21 cellular contexts compared by ENCODE assay signal in the genomic region with DNA sequence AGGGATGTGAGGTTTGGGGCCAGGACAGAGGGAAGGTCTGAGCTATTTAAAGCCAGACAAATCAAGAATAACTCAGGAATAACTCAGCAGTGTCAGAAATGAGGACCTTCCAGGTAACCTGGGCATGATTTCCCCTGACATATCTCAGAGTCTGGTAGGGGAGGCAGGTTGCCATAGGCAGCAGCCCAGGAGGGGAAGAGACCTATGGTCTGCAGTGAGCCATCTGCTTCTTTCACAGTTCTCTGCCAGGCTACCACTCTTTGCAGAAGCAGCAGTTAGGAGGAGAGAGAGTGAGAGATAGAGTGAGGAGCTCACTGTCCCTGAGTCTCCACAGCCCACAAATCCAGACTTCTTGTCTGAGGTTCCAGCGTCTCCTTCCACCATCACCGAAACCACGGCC. TPM values are rescaled to one million over a fixed set of nuclear protein-coding genes. Genes with fewer than 3 reads are reported as not detected.
A peak's percentile ranks its signal among the peaks of the same experiment; 100 is the strongest.
DNase-seq lines count a peak whose midpoint lies in the region; ATAC-seq and TF ChIP-seq lines count a peak whose summit lies in the region.
"Had no signal": no experiment of that assay in that cellular context is flagged by ENCODE, and none has a peak within 500 bp of the region (broad histone marks: within the 10 kb centered on the region; RNA-seq: fewer than 3 reads in every experiment).

No MANE protein-coding gene starts in this region.

- peak; percentile 21 for ATAC-seq in HG02610 (IDR thresholded peaks at IDR 0.05; ENCODE audit: unreplicated experiment)
- ATAC-seq in foreskin keratinocyte = no peak
- no peak for ATAC-seq in HG02642 (IDR thresholded peaks at IDR 0.05; ENCODE audit: poor library complexity, unreplicated experiment)
- ATAC-seq in GM21529 (IDR thresholded peaks at IDR 0.05; ENCODE audit: unreplicated experiment) = no peak

- intact Hi-C loops in PC-9 (cut with micrococcal nuclease; ENCODE audit: unreplicated experiment) = loop anchor here (1.0 kb wide), 1 partner anchor 14 kb away; no protein-coding TSS in a partner anchor

- POLR2A ChIA-PET in PC-9 (lab: Charles Lee; ENCODE audit: unreplicated experiment) = interaction anchor here (0.5 to 0.8 kb wide), 4 partner anchors 12 to 230 kb away, joined by 3 to 12 read pairs (median 5); partner anchors contain the start of genes IGSF8 and TAGLN2

- H3K36me3 ChIP-seq in PC-9 (ENCODE audit: low read depth) (no peaks in the 10 kb centered on the region), BE2C (no peaks in the 10 kb centered on the region)
- H3K36me3 ChIP-seq: colonic mucosa, pancreas, sigmoid colon, SJSA1, tibial artery had no signal

- H4K20me1 ChIP-seq in PC-9 (ENCODE audit: insufficient read depth) = no peaks in the 10 kb centered on the region

- H3K27me3 ChIP-seq in PC-9 (ENCODE audit: insufficient read depth, low read depth) (no peaks in the 10 kb centered on the region), foreskin keratinocyte (no peaks in the 10 kb centered on the region), BE2C (no peaks in the 10 kb centered on the region)
- H3K27me3 ChIP-seq: colonic mucosa, pancreas, SJSA1 had no signal

- BruUV-seq in PC-9 (replicated peaks; lab: Mats Ljungman, UMichigan) = no TSS peak

- H3F3A ChIP-seq in PC-9 (ENCODE audit: insufficient read depth, low read depth) = peaks cover 8% of the 10 kb centered on the region; the same call in 1 of the 2 replicates

- H3K79me2 ChIP-seq in PC-9 (ENCODE audit: low read depth) = no peaks in the 10 kb centered on the region

- CTCF ChIA-PET in PC-9 (lab: Charles Lee) = interaction anchor here (0.5 to 1.5 kb wide), 3 partner anchors 13 to 20 kb away, joined by 3 to 5 read pairs (median 4); no protein-coding TSS in a partner anchor

- no peaks in the 10 kb centered on the region for H3K9me3 ChIP-seq in PC-9 (ENCODE audit: insufficient read depth, low read depth)
- no peaks in the 10 kb centered on the region for H3K9me3 ChIP-seq in BE2C
- H3K9me3 ChIP-seq: colonic mucosa, pancreas, sigmoid colon, SJSA1, tibial artery had no signal

- DNase-seq in DMS 273 treated with DMSO at 0.1 percent for 48 hours (lab: John Stamatoyannopoulos, UW) (peak; percentile 42), PC-9 (no peak), foreskin keratinocyte (no peak), BE2C (no peak)
- DNase-seq in NK-92 treated with Interleukin-12 subunit alpha and Interleukin-12 subunit beta, amount 100 ng/mL, for 24 hours (lab: John Stamatoyannopoulos, UW) = no peak
- DNase-seq: activated CD4-positive, CD25-positive, alpha-beta regulatory T cell; activated naive CD4-positive, alpha-beta T cell treated with anti-CD3 and anti-CD28 coated beads, Interleukin-2, amount 50 U/mL, for 16 hours; activated T-cell treated with anti-CD3 and anti-CD28 coated beads, Interleukin-2, amount 50 U/mL, for 4 hours; colonic mucosa; kidney; NCI-H526; pancreas; sigmoid colon; stimulated activated naive CD4-positive, alpha-beta T cell; tibial artery had no signal

- H3K4me1 ChIP-seq in PC-9 (replicated peaks; ENCODE audit: insufficient read depth) (peaks cover 17% of the 10 kb centered on the region), foreskin keratinocyte (peaks cover 48% of the 10 kb centered on the region), BE2C (peaks cover 30% of the 10 kb centered on the region)
- H3K4me1 ChIP-seq: colonic mucosa, SJSA1 had no signal

- H2AFZ ChIP-seq in PC-9 = no peak overlapping the region

- no peak overlapping the region for H3K27ac ChIP-seq in PC-9
- peak overlapping the region; percentile 21 for H3K27ac ChIP-seq in foreskin keratinocyte
- H3K27ac ChIP-seq: SJSA1, tibial artery had no signal

- TF ChIP-seq CTCF in PC-9 (conservative IDR thresholded peaks at IDR 0.05) = no peak
- TF ChIP-seq CTCF in foreskin keratinocyte (conservative IDR thresholded peaks at IDR 0.05) = no peak
- no peak for TF ChIP-seq CTCF in BE2C (IDR thresholded peaks at IDR 0.05; ENCODE audit: low read depth, low read length)

- H3K9me2 ChIP-seq in PC-9 (ENCODE audit: insufficient read depth) = no peaks in the 10 kb centered on the region

- H3K4me3 ChIP-seq in PC-9 (no peak overlapping the region), BE2C (ENCODE audit: low read depth, low read length) (no peak overlapping the region)
- H3K4me3 ChIP-seq: colonic mucosa, pancreas, sigmoid colon, SJSA1, tibial artery had no signal

- 0 out of 2 replicates have a peak overlapping the region, but pooled peaks have one; percentile 24 for H3K4me2 ChIP-seq in PC-9

RNA-seq across cellular contexts. Expression of gene VSIG8, which starts 6.3 kb away (rescaled TPM):
- total RNA-seq in PC-9 (2021) = not detected in 2 replicates
- total RNA-seq in foreskin keratinocyte = 0.07 and 0.14 TPM in 2 replicates
- 0.11 and 0.18 TPM in 2 replicates for polyA plus RNA-seq in foreskin keratinocyte
- polyA plus RNA-seq in BE2C (2012; ENCODE audit: insufficient read depth, insufficient read length, low read depth) = 0.60 TPM
- total RNA-seq: activated CD8-positive, alpha-beta T cell treated with anti-CD3 and anti-CD28 coated beads for 36 hours; activated T-cell treated with anti-CD3 and anti-CD28 coated beads, Interleukin-2, amount 50 U/mL, for 4 hours; colonic mucosa; kidney; lung microvascular endothelial cell; pancreas; sigmoid colon; SJSA1 had no signal

RNA-seq across cellular contexts. Expression of gene CFAP45, which starts 31.2 kb away (rescaled TPM):
- total RNA-seq in PC-9 (2021) = 8.2 and 9.3 TPM in 2 replicates
- 1.0 and 1.3 TPM in 2 replicates for total RNA-seq in foreskin keratinocyte
- polyA plus RNA-seq in foreskin keratinocyte = 1.1 and 1.3 TPM in 2 replicates
- 3.6 TPM for polyA plus RNA-seq in BE2C (2012; ENCODE audit: insufficient read depth, insufficient read length, low read depth)

RNA-seq across cellular contexts. Expression of gene SLAMF8, which starts 42.1 kb away (rescaled TPM):
- total RNA-seq in PC-9 (2021) = not detected in 2 replicates
- total RNA-seq in foreskin keratinocyte = not detected in 2 replicates
- polyA plus RNA-seq in foreskin keratinocyte = not detected in 2 replicates
- polyA plus RNA-seq in BE2C (2012; ENCODE audit: insufficient read depth, insufficient read length, low read depth) = 0.25 TPM
- total RNA-seq: lung microvascular endothelial cell, SJSA1 had no signal

RNA-seq across cellular contexts. Expression of gene TAGLN2, which starts 56.5 kb away (rescaled TPM):
- total RNA-seq in PC-9 (2021) = 473 and 481 TPM in 2 replicates
- total RNA-seq in foreskin keratinocyte = 462 and 520 TPM in 2 replicates
- polyA plus RNA-seq in foreskin keratinocyte = 928 and 982 TPM in 2 replicates
- 685 TPM for polyA plus RNA-seq in BE2C (2012; ENCODE audit: insufficient read depth, insufficient read length, low read depth)
